ENCODE assay signal across 12 cellular contexts in genomic region chr6:142088858-142089216, GRCh38. TPM values are rescaled to one million over a fixed set of nuclear protein-coding genes. Genes with fewer than 3 reads are reported as not detected.
DNase-seq lines count a peak whose midpoint lies in the region; ATAC-seq and TF ChIP-seq lines count a peak whose summit lies in the region.
"Had no signal": no experiment of that assay in that cellular context is flagged by ENCODE, and none has a peak within 500 bp of the region (broad histone marks: within the 10 kb centered on the region; RNA-seq: fewer than 3 reads in every experiment).

No MANE protein-coding gene starts in this region.

- no peak overlapping the region for H3K18ac ChIP-seq in mesenchymal stem cell (ENCODE audit: low read depth in 1 of 2, low read length in 2 of 2)

- H2BK5ac ChIP-seq in mesenchymal stem cell (ENCODE audit: low read depth, low read length, poor library complexity, severe bottlenecking) = no peak overlapping the region

- H2AFZ ChIP-seq in mesenchymal stem cell (ENCODE audit: low read depth, low read length) = no peak overlapping the region

- H3K14ac ChIP-seq in mesenchymal stem cell (ENCODE audit: low read length in 2 of 2) = no peak overlapping the region

- H2BK15ac ChIP-seq in mesenchymal stem cell (ENCODE audit: low read depth, poor library complexity, severe bottlenecking) = no peak overlapping the region

- H3K23ac ChIP-seq in mesenchymal stem cell (ENCODE audit: low read length in 2 of 2) = no peak overlapping the region

- H2AK5ac ChIP-seq in mesenchymal stem cell (ENCODE audit: low read length, severe bottlenecking) = no peak overlapping the region

- DNase-seq in Daoy (ENCODE audit: low read depth) = peak; percentile 39
- peak; percentile 32 for DNase-seq in LNCaP clone FGC (ENCODE audit: low read depth)
- DNase-seq in ecto neural progenitor cell (ENCODE audit: low spot score) = peak; percentile 77
- peak; percentile 50 for DNase-seq in mesenchymal stem cell
- no peak for DNase-seq in mesenteric fat pad (ENCODE audit: low spot score)
- DNase-seq: activated CD4-positive, CD25-positive, alpha-beta regulatory T cell treated with anti-CD3 and anti-CD28 coated beads, Interleukin-2, amount 50 U/mL, for 72 hours; effector CD8-positive, alpha-beta T cell; NCI-H446 treated with DMSO at 0.1 percent for 48 hours had no signal

- 7% methylated on average over 13 of the region's 14 CpGs for WGBS in mesenchymal stem cell

- H3K27ac ChIP-seq in mesenchymal stem cell (ENCODE audit: low read length, poor library complexity, severe bottlenecking) = no peak overlapping the region
- H3K27ac ChIP-seq: right atrium auricular region had no signal

- no peaks in the 10 kb centered on the region for H3K36me3 ChIP-seq in mesenchymal stem cell (ENCODE audit: control insufficient read depth in 1 of 2, insufficient read depth in 2 of 2, low read depth in 1 of 2, low read length in 2 of 2)
- H3K36me3 ChIP-seq: right atrium auricular region had no signal

- no peak for TF ChIP-seq CTCF in LNCaP clone FGC (IDR thresholded peaks at IDR 0.05; ENCODE audit: control insufficient read depth, extremely low read depth, insufficient read depth)

- no peak overlapping the region for H3K9ac ChIP-seq in mesenchymal stem cell (ENCODE audit: low read length)

- H3K27me3 ChIP-seq in mesenchymal stem cell (ENCODE audit: control insufficient read depth in 1 of 2, insufficient read depth in 1 of 2, low read length in 2 of 2) = peaks cover 8 to 19% of the 10 kb centered on the region in 2 experiments

- no peak overlapping the region for H2BK12ac ChIP-seq in mesenchymal stem cell (ENCODE audit: low read length in 2 of 2)

- ATAC-seq in HG03139 (IDR thresholded peaks at IDR 0.05; ENCODE audit: unreplicated experiment) (no peak), HG02623 (IDR thresholded peaks at IDR 0.05; ENCODE audit: unreplicated experiment) (no peak), HG02588 (IDR thresholded peaks at IDR 0.05; ENCODE audit: unreplicated experiment) (no peak)

- H4K91ac ChIP-seq in mesenchymal stem cell (ENCODE audit: low read length) = no peak overlapping the region

- no peak overlapping the region for H3K4ac ChIP-seq in mesenchymal stem cell (ENCODE audit: low read depth in 1 of 2, low read length in 2 of 2)

- no peaks in the 10 kb centered on the region for H3K79me1 ChIP-seq in mesenchymal stem cell (replicated peaks; ENCODE audit: low read length, poor library complexity, severe bottlenecking)

- H3K4me1 ChIP-seq in mesenchymal stem cell (ENCODE audit: control insufficient read depth, insufficient read depth, low read depth, low read length) = peaks cover 6% of the 10 kb centered on the region
- H3K4me1 ChIP-seq: right atrium auricular region had no signal

- H3K4me2 ChIP-seq in mesenchymal stem cell (ENCODE audit: low read length, poor library complexity, severe bottlenecking) = peak overlapping the region; percentile 23

- H3K9me3 ChIP-seq in mesenchymal stem cell (ENCODE audit: control insufficient read depth, low read length) = no peaks in the 10 kb centered on the region

- H4K8ac ChIP-seq in mesenchymal stem cell (ENCODE audit: low read length) = no peak overlapping the region

- no peak overlapping the region for H2BK120ac ChIP-seq in mesenchymal stem cell (ENCODE audit: low read depth, low read length)

- H3K4me3 ChIP-seq in LNCaP clone FGC (ENCODE audit: low read depth, low read length) = no peak overlapping the region
- peak overlapping the region in 1 of 2 experiments; percentile 58 for H3K4me3 ChIP-seq in mesenchymal stem cell (ENCODE audit: insufficient read depth in 1 of 2, low read depth in 1 of 2, low read length in 2 of 2)
- H3K4me3 ChIP-seq: right atrium auricular region had no signal

RNA-seq across cellular contexts. Expression of gene GJE1, which starts 43.9 kb away (rescaled TPM):
- not detected in 2 replicates for total RNA-seq in Daoy (2014; rRNA removed; shearing (Covaris generic))
- not detected for polyA plus RNA-seq in mesenchymal stem cell (2013, experiment 1 of 2)
- not detected for polyA plus RNA-seq in mesenchymal stem cell (2013, experiment 2 of 2)
- not detected for total RNA-seq in mesenteric fat pad
- total RNA-seq: right atrium auricular region had no signal

RNA-seq across cellular contexts. Expression of gene NMBR, which starts 58.1 kb away (rescaled TPM):
- not detected in 2 replicates for total RNA-seq in Daoy (2014; rRNA removed; shearing (Covaris generic))
- 0.06 TPM for polyA plus RNA-seq in mesenchymal stem cell (2013, experiment 1 of 2)
- not detected for polyA plus RNA-seq in mesenchymal stem cell (2013, experiment 2 of 2)
- not detected for total RNA-seq in mesenteric fat pad
- total RNA-seq: right atrium auricular region had no signal

RNA-seq across cellular contexts. Expression of gene VTA1, which starts 58.2 kb away (rescaled TPM):
- total RNA-seq in Daoy (2014; rRNA removed; shearing (Covaris generic)) = 95.0 and 116 TPM in 2 replicates
- polyA plus RNA-seq in mesenchymal stem cell (2013, experiment 1 of 2) = 52.9 TPM
- polyA plus RNA-seq in mesenchymal stem cell (2013, experiment 2 of 2) = 53.4 TPM
- total RNA-seq in mesenteric fat pad = 33.4 TPM
